23 cellular contexts compared by ENCODE assay signal in the genomic region with DNA sequence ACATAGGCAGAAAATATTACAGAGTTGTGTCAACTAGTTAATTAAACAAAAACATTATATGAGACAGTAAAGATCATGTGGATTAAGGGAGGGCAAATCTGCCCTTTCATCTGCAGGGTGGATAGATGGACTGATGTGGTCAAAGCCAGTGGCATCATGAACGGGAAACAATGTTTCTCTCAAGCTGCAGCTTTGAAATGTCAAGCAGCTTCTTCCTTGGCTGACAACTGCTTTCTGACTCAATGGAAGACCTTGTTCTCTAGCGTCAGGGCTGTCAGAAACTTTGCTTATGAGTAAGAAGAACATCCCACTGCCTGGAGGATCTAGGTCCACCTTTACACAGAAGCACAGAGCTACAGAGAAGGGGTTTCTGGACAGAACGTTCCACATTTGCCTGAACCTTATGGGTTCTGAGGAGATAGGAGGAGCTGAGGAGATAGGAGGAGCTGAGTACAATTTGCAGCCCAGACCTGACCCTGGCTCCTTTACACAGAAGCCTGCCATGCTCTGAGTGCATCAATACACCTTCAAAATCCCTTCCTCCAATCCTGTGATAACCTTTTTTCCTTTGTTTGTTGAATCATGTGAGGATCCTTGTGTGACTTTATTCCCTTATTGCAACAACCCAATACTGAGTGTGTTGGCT. TPM values are rescaled to one million over a fixed set of nuclear protein-coding genes. Genes with fewer than 3 reads are reported as not detected.
"Had no signal": no experiment of that assay in that cellular context is flagged by ENCODE, and none has a peak within 500 bp of the region (broad histone marks: within the 10 kb centered on the region; RNA-seq: fewer than 3 reads in every experiment).

No MANE protein-coding gene starts in this region.

- DNase-seq: activated CD4-positive, alpha-beta T cell treated with anti-CD3 and anti-CD28 coated beads for 4 hours; activated T-cell treated with anti-CD3 and anti-CD28 coated beads for 4 hours; cortex of kidney; effector CD4-positive, alpha-beta T cell; heart left ventricle; immature natural killer cell; mesendoderm; stimulated activated CD4-positive, alpha-beta T cell treated with anti-CD3 and anti-CD28 coated beads, Interleukin-4, amount 100 ng/mL, for 1 hour; stimulated activated naive B cell treated with anti-CD40 and anti-IgM and Interleukin-4, amounts not matched to agents 10 μg/mL and 1 μg/mL and 100 μg/mL, for 72 hours; substantia nigra; transverse colon; WERI-Rb-1 had no signal

- H3K36me3 Mint-ChIP-seq: activated naive CD8-positive, alpha-beta T cell; brain; immature natural killer cell; natural killer cell treated with Interleukin-12 subunit alpha and Interleukin-12 subunit beta and Interleukin-15 and Interleukin-18, amount 100 ng/mL, for 72 hours; stimulated activated naive B cell treated with anti-CD40 and anti-IgM and Interleukin-4, amounts not matched to agents 10 μg/mL and 1 μg/mL and 100 μg/mL, for 72 hours had no signal

- H3K27ac ChIP-seq: heart left ventricle, right atrium auricular region, transverse colon, vagina, WERI-Rb-1 had no signal

- H3K4me3 Mint-ChIP-seq: activated naive CD8-positive, alpha-beta T cell; brain; central memory CD8-positive, alpha-beta T cell; immature natural killer cell; natural killer cell treated with Interleukin-12 subunit alpha and Interleukin-12 subunit beta and Interleukin-15 and Interleukin-18, amount 100 ng/mL, for 72 hours; stimulated activated naive B cell treated with anti-CD40 and anti-IgM and Interleukin-4, amounts not matched to agents 10 μg/mL and 1 μg/mL and 100 μg/mL, for 72 hours; T-helper 1 cell treated with Interleukin-12 subunit alpha and Interleukin-12 subunit beta and Interleukin-4 antibody, amounts not matched to agents 30 μg/mL and 1 μg/mL, for 36 hours had no signal

- H3K4me1 Mint-ChIP-seq: brain; central memory CD8-positive, alpha-beta T cell; immature natural killer cell had no signal

- H3K36me3 ChIP-seq: heart left ventricle, right atrium auricular region, transverse colon, vagina, WERI-Rb-1 had no signal

- H3K9me3 Mint-ChIP-seq: brain; central memory CD8-positive, alpha-beta T cell; immature natural killer cell; natural killer cell treated with Interleukin-12 subunit alpha and Interleukin-12 subunit beta and Interleukin-15 and Interleukin-18, amount 100 ng/mL, for 72 hours; T-helper 1 cell treated with Interleukin-12 subunit alpha and Interleukin-12 subunit beta and Interleukin-4 antibody, amounts not matched to agents 30 μg/mL and 1 μg/mL, for 36 hours had no signal

- H3K27ac Mint-ChIP-seq: activated naive CD8-positive, alpha-beta T cell; brain; immature natural killer cell; natural killer cell treated with Interleukin-12 subunit alpha and Interleukin-12 subunit beta and Interleukin-15 and Interleukin-18, amount 100 ng/mL, for 72 hours; stimulated activated naive B cell treated with anti-CD40 and anti-IgM and Interleukin-4, amounts not matched to agents 10 μg/mL and 1 μg/mL and 100 μg/mL, for 72 hours; T-helper 1 cell treated with Interleukin-12 subunit alpha and Interleukin-12 subunit beta and Interleukin-4 antibody, amounts not matched to agents 30 μg/mL and 1 μg/mL, for 36 hours had no signal

- H3K4me3 ChIP-seq: heart left ventricle, right atrium auricular region, transverse colon, vagina had no signal

- H3K9me3 ChIP-seq: heart left ventricle, right atrium auricular region, transverse colon, vagina had no signal

- FAIRE-seq: frontal cortex had no signal

- H3K27me3 ChIP-seq: transverse colon, vagina had no signal

- H3K4me1 ChIP-seq: heart left ventricle, right atrium auricular region, transverse colon, vagina had no signal

RNA-seq across cellular contexts. Expression of gene CST5, which starts 6.1 kb away (rescaled TPM):
- total RNA-seq: frontal cortex; heart left ventricle; liver; natural killer cell treated with Interleukin-12 subunit alpha and Interleukin-12 subunit beta and Interleukin-15 and Interleukin-18, amount 100 ng/mL, for 72 hours; posterior vena cava; right atrium auricular region; skeletal muscle tissue; transverse colon; vagina had no signal
- polyA plus RNA-seq: heart left ventricle, immature natural killer cell, liver had no signal

RNA-seq across cellular contexts. Expression of gene CST2, which starts 47.0 kb away (rescaled TPM):
- total RNA-seq: frontal cortex; liver; natural killer cell treated with Interleukin-12 subunit alpha and Interleukin-12 subunit beta and Interleukin-15 and Interleukin-18, amount 100 ng/mL, for 72 hours; right atrium auricular region; skeletal muscle tissue; transverse colon; vagina had no signal
- polyA plus RNA-seq: heart left ventricle, immature natural killer cell, liver had no signal
